In the genomic region with DNA sequence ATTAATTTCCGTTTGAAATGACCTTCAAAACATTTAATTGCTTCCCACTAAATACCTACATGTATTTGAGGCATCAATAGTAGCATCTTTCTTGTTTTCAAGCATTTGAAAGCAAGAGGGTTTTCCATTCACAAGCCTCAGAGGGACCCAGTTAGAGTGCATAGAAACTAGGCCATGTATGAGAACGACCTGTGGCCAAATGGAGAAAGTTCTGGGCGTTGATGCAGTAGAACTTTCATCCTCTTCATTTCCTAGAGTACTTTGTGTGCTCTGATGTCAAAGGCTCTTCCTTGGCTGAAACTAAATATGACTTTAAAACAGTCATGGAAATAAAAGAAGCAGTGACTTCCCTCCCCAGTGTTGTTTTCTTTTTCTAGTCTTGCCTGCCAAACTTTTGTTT, we compare ENCODE assay signal across 10 cellular contexts. TPM values are rescaled to one million over a fixed set of nuclear protein-coding genes. Genes with fewer than 3 reads are reported as not detected.
DNase-seq lines count a peak whose midpoint lies in the region; ATAC-seq and TF ChIP-seq lines count a peak whose summit lies in the region.
"Had no signal": no experiment of that assay in that cellular context is flagged by ENCODE, and none has a peak within 500 bp of the region (broad histone marks: within the 10 kb centered on the region; RNA-seq: fewer than 3 reads in every experiment).

No MANE protein-coding gene starts in this region.

- no peaks in the 10 kb centered on the region for H3K27me3 ChIP-seq in DOHH2 (ENCODE audit: control insufficient read depth, low read length)
- no peaks in the 10 kb centered on the region for H3K27me3 ChIP-seq in OCI-LY3 (ENCODE audit: low read depth, low read length)
- H3K27me3 ChIP-seq in dorsolateral prefrontal cortex: no peaks in the 10 kb centered on the region
- H3K27me3 ChIP-seq in psoas muscle (ENCODE audit: insufficient read depth in 3 of 3, low read length in 2 of 3): no peaks in the 10 kb centered on the region

- H3K4me2 ChIP-seq in DOHH2 (ENCODE audit: low read length) (peak overlapping the region; percentile 91), OCI-LY3 (ENCODE audit: low read length) (peak overlapping the region; percentile 91)

- no peaks in the 10 kb centered on the region for H3F3A ChIP-seq in DOHH2 (ENCODE audit: control insufficient read depth, insufficient read depth)

- H3K9me2 ChIP-seq in DOHH2 (replicated peaks; ENCODE audit: control insufficient read depth, low read length): no peaks in the 10 kb centered on the region

- 21 to 41% (median 22%) methylated on average over 3 of the region's 3 CpGs for WGBS in psoas muscle, 3 donors

- H3K9ac ChIP-seq in OCI-LY3 (ENCODE audit: low read length): peak overlapping the region; percentile 75; the same call in 1 of the 2 replicates

- no peaks in the 10 kb centered on the region for H3K9me3 ChIP-seq in DOHH2 (ENCODE audit: control insufficient read depth, insufficient read depth, low read length)
- no peaks in the 10 kb centered on the region for H3K9me3 ChIP-seq in OCI-LY3 (ENCODE audit: insufficient read depth, low read length)
- H3K9me3 ChIP-seq in psoas muscle: no peaks in the 10 kb centered on the region

- H3K36me3 ChIP-seq in DOHH2 (ENCODE audit: control insufficient read depth, low read length) (peaks cover 3% of the 10 kb centered on the region; the same call in 1 of the 2 replicates), OCI-LY3 (replicated peaks; ENCODE audit: low read depth, low read length) (no peaks in the 10 kb centered on the region), psoas muscle (ENCODE audit: insufficient read depth in 1 of 2, low read depth in 1 of 2) (peaks cover 0 to 7% of the 10 kb centered on the region in 2 donors)

- H4K20me1 ChIP-seq in DOHH2 (ENCODE audit: control insufficient read depth, insufficient read depth, low read depth, low read length): no peaks in the 10 kb centered on the region
- H4K20me1 ChIP-seq in OCI-LY3 (ENCODE audit: insufficient read depth, low read length): no peaks in the 10 kb centered on the region

- H3K4me3 ChIP-seq in DOHH2 (ENCODE audit: low read length): peak overlapping the region; percentile 89
- H3K4me3 ChIP-seq in OCI-LY3 (ENCODE audit: low read length): peak overlapping the region; percentile 93; the same call in 1 of the 2 replicates
- H3K4me3 ChIP-seq in dorsolateral prefrontal cortex: peak overlapping the region in 35 of 59 donors; percentile 62 to 99 (median 90)
- peak overlapping the region; percentile 78 for H3K4me3 ChIP-seq in psoas muscle

- intact Hi-C loops in dorsolateral prefrontal cortex (cut with DNase I) (loop anchor here (5.0 to 10.0 kb wide), 3 partner anchors 94 to 681 kb away; a partner anchor contains a TSS), psoas muscle (cut with DNase I) (no loop called here)

- ATAC-seq in psoas muscle (peak; percentile 53 to 76 (median 67)), GM21423 (IDR thresholded peaks at IDR 0.05; ENCODE audit: unreplicated experiment) (no peak), HG03439 (IDR thresholded peaks at IDR 0.05; ENCODE audit: unreplicated experiment) (no peak)

- DNase-seq in dorsolateral prefrontal cortex (no peak), psoas muscle (no peak), NCI-H226 (no peak), HuH-7 (ENCODE audit: low spot score) (no peak)
- DNase-seq: NCI-H1694, T-helper 9 cell had no signal

- H3K4me1 ChIP-seq in DOHH2 (ENCODE audit: control insufficient read depth, low read length) (peaks cover 32% of the 10 kb centered on the region), OCI-LY3 (ENCODE audit: low read length) (peaks cover 17% of the 10 kb centered on the region), psoas muscle (peaks cover 18% of the 10 kb centered on the region)

- H2AFZ ChIP-seq in OCI-LY3 (ENCODE audit: low read depth, low read length): peak overlapping the region; percentile 75

- TF ChIP-seq CTCF in DOHH2 (IDR thresholded peaks at IDR 0.05; ENCODE audit: low read depth, low read length, poor library complexity, severe bottlenecking) (no peak), OCI-LY3 (IDR thresholded peaks at IDR 0.05; ENCODE audit: low read depth, low read length) (no peak), dorsolateral prefrontal cortex (IDR thresholded peaks at IDR 0.05 in 54 of 56, conservative IDR thresholded peaks at IDR 0.05 in 2 of 56; ENCODE audit: low read depth in 1 of 56, partially characterized antibody in 56 of 56) (no peak), psoas muscle (IDR thresholded peaks at IDR 0.05) (no peak)

- H3K79me2 ChIP-seq in DOHH2 (ENCODE audit: control insufficient read depth, low read length) (peaks cover 29% of the 10 kb centered on the region), OCI-LY3 (ENCODE audit: low read length) (no peaks in the 10 kb centered on the region)

- H3K27ac ChIP-seq in DOHH2 (ENCODE audit: low read depth, low read length): peak overlapping the region; percentile 77; the same call in 1 of the 2 replicates
- H3K27ac ChIP-seq in OCI-LY3 (ENCODE audit: low read length): no peak overlapping the region
- H3K27ac ChIP-seq in dorsolateral prefrontal cortex: peak overlapping the region; percentile 81 to 99 (median 95)
- peak overlapping the region; percentile 93 for H3K27ac ChIP-seq in psoas muscle

RNA-seq across cellular contexts. Expression of a gene that starts 0.9 kb away (rescaled TPM):
- total RNA-seq in dorsolateral prefrontal cortex: 10 to 100 TPM; 37.5 to 72.7 (median 57.7) TPM
- total RNA-seq in psoas muscle: 100 to 1,000 TPM; 239 to 605 (median 497) TPM
- polyA plus RNA-seq in psoas muscle: 100 to 1,000 TPM; 374 to 743 (median 492) TPM

Comparison
In these comparisons a context has a peak if more than half of its experiments do, and no peak if none do; other contexts are left out.
1. ATAC-seq: peak in psoas muscle (4 of 4); none in GM21423 (single experiment) and HG03439 (single experiment).
2. intact Hi-C loops: an anchor here in dorsolateral prefrontal cortex (5.0 to 10.0 kb wide); none called in psoas muscle.
3. Peak in every context shown above with its lines, with median percentiles within 50 percentile points of each other: H3K4me3 ChIP-seq.